In the genomic region with DNA sequence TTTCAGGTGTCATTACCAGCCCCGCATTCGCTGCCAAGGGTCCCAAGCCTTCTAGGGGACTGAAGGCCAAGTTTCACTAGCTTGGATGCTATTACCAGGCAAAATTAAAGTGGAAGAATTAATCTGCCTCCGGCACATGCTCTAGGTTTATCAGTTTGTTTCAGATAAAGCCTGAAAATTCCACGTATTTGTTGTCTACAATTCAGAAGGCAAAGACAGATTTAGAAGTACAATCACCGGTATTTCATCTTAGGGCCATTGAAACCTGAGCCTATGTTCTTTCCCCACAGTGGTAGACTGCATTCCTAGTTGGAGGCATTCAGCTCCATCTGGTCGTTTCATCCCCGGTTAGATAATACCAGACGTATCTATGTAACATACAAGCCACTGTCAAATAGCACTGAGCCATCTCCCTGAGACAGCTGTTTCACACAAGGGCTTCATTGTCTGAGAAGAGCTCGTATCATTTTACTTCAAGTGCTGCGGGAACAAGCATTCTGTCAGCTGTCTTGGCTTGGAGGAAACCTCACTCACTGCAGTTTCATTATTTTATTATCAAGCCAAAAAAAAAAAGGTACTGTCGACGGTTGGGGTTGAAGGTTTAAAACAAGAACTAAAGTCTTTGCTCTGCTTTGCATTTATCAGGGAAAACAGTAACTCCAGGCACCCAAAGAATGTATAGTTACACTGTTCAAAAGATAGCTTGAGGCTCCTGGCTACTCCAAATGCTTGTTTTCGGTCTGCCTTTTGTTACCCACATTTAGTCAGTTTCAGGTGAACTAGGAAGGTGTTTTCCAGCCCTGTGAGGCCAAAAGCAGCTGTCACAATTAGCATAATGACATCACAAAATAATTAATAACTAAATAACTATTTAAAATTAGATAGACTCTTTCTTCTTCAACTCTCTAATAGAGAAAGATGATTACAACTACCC, we compare ENCODE assay signal across 1 cellular context.
TF ChIP-seq lines count a peak whose summit lies in the region.

No MANE protein-coding gene starts in this region.

TF ChIP-seq in K562, 482 proteins besides CTCF, POLR2A, EP300 and RAD21 (continued from another document):
- TF ChIP-seq KLF13 (tag; IDR thresholded peaks at IDR 0.05; ENCODE audit: borderline replicate concordance, low read depth) (no peak), RAD51 (IDR thresholded peaks at IDR 0.05; ENCODE audit: borderline replicate concordance, low read depth) (no peak), ZFP1 (CRISPR knock-in tag; IDR thresholded peaks at IDR 0.05) (no peak), STAT5B (CRISPR knock-in tag; IDR thresholded peaks at IDR 0.05) (no peak), ZNF764 (CRISPR knock-in tag; IDR thresholded peaks at IDR 0.05; ENCODE audit: low read depth) (no peak), MCM7 (IDR thresholded peaks at IDR 0.05) (no peak), KLF10 (CRISPR knock-in tag; IDR thresholded peaks at IDR 0.05) (no peak), TFAM (CRISPR knock-in tag; conservative IDR thresholded peaks at IDR 0.05) (no peak)
- TF ChIP-seq, protein P1, sequence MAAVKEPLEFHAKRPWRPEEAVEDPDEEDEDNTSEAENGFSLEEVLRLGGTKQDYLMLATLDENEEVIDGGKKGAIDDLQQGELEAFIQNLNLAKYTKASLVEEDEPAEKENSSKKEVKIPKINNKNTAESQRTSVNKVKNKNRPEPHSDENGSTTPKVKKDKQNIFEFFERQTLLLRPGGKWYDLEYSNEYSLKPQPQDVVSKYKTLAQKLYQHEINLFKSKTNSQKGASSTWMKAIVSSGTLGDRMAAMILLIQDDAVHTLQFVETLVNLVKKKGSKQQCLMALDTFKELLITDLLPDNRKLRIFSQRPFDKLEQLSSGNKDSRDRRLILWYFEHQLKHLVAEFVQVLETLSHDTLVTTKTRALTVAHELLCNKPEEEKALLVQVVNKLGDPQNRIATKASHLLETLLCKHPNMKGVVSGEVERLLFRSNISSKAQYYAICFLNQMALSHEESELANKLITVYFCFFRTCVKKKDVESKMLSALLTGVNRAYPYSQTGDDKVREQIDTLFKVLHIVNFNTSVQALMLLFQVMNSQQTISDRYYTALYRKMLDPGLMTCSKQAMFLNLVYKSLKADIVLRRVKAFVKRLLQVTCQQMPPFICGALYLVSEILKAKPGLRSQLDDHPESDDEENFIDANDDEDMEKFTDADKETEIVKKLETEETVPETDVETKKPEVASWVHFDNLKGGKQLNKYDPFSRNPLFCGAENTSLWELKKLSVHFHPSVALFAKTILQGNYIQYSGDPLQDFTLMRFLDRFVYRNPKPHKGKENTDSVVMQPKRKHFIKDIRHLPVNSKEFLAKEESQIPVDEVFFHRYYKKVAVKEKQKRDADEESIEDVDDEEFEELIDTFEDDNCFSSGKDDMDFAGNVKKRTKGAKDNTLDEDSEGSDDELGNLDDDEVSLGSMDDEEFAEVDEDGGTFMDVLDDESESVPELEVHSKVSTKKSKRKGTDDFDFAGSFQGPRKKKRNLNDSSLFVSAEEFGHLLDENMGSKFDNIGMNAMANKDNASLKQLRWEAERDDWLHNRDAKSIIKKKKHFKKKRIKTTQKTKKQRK (IDR thresholded peaks at IDR 0.05; ENCODE audit: borderline replicate concordance, low read depth, low read length) = no peak
- TF ChIP-seq, protein P2, sequence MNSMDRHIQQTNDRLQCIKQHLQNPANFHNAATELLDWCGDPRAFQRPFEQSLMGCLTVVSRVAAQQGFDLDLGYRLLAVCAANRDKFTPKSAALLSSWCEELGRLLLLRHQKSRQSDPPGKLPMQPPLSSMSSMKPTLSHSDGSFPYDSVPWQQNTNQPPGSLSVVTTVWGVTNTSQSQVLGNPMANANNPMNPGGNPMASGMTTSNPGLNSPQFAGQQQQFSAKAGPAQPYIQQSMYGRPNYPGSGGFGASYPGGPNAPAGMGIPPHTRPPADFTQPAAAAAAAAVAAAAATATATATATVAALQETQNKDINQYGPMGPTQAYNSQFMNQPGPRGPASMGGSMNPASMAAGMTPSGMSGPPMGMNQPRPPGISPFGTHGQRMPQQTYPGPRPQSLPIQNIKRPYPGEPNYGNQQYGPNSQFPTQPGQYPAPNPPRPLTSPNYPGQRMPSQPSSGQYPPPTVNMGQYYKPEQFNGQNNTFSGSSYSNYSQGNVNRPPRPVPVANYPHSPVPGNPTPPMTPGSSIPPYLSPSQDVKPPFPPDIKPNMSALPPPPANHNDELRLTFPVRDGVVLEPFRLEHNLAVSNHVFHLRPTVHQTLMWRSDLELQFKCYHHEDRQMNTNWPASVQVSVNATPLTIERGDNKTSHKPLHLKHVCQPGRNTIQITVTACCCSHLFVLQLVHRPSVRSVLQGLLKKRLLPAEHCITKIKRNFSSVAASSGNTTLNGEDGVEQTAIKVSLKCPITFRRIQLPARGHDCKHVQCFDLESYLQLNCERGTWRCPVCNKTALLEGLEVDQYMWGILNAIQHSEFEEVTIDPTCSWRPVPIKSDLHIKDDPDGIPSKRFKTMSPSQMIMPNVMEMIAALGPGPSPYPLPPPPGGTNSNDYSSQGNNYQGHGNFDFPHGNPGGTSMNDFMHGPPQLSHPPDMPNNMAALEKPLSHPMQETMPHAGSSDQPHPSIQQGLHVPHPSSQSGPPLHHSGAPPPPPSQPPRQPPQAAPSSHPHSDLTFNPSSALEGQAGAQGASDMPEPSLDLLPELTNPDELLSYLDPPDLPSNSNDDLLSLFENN (IDR thresholded peaks at IDR 0.05; ENCODE audit: low read depth in 2 of 2, low read length in 2 of 2) = 0 out of 4 replicates have a peak, but pooled peaks of 1 of the 2 experiments have one; percentile 63
